ENCODE assay signal across 12 cellular contexts in genomic region chr1:90724926-90725325, GRCh38. TPM values are rescaled to one million over a fixed set of nuclear protein-coding genes. Genes with fewer than 3 reads are reported as not detected.
DNase-seq lines count a peak whose midpoint lies in the region; ATAC-seq and TF ChIP-seq lines count a peak whose summit lies in the region.
"Had no signal": no experiment of that assay in that cellular context is flagged by ENCODE, and none has a peak within 500 bp of the region (broad histone marks: within the 10 kb centered on the region; RNA-seq: fewer than 3 reads in every experiment).

No MANE protein-coding gene starts in this region.

- no peak for ATAC-seq in activated CD8-positive, alpha-beta T cell treated with anti-CD3 and anti-CD28 coated beads for 36 hours
- no peak for ATAC-seq in stimulated activated naive B cell treated with anti-CD40 and anti-IgM and Interleukin-4, amounts not matched to agents 10 μg/mL and 1 μg/mL and 100 μg/mL, for 72 hours (replicated peaks)
- ATAC-seq in HG02798 (IDR thresholded peaks at IDR 0.05; ENCODE audit: poor library complexity, unreplicated experiment): no peak

- POLR2A ChIA-PET in activated CD8-positive, alpha-beta T cell treated with anti-CD3 and anti-CD28 coated beads for 36 hours (lab: Charles Lee): no interaction called here

- H3K27ac Mint-ChIP-seq in activated naive CD8-positive, alpha-beta T cell: no peak overlapping the region
- no peak overlapping the region for H3K27ac Mint-ChIP-seq in activated naive CD8-positive, alpha-beta T cell treated with anti-CD3 and anti-CD28 coated beads for 36 hours
- H3K27ac Mint-ChIP-seq in activated CD8-positive, alpha-beta T cell treated with anti-CD3 and anti-CD28 coated beads for 36 hours: no peak overlapping the region
- no peak overlapping the region for H3K27ac Mint-ChIP-seq in immature natural killer cell
- H3K27ac Mint-ChIP-seq in stimulated activated naive B cell treated with anti-CD40 and anti-IgM and Interleukin-4, amounts not matched to agents 10 μg/mL and 1 μg/mL and 100 μg/mL, for 72 hours: peak overlapping the region; percentile 96
- no peak overlapping the region for H3K27ac Mint-ChIP-seq in Calu3 (ENCODE audit: unreplicated experiment)
- H3K27ac Mint-ChIP-seq: activated B cell treated with CpG ODN at 0.5 μM for 24 hours had no signal

- peaks cover 13% of the 10 kb centered on the region for H3K36me3 Mint-ChIP-seq in activated naive CD8-positive, alpha-beta T cell
- H3K36me3 Mint-ChIP-seq in activated naive CD8-positive, alpha-beta T cell treated with anti-CD3 and anti-CD28 coated beads for 36 hours: peaks cover 25% of the 10 kb centered on the region
- H3K36me3 Mint-ChIP-seq in activated CD8-positive, alpha-beta T cell treated with anti-CD3 and anti-CD28 coated beads for 36 hours (ENCODE audit: low read depth): peaks cover 16% of the 10 kb centered on the region
- H3K36me3 Mint-ChIP-seq in immature natural killer cell (peaks cover 0 to 5% (median 0%) of the 10 kb centered on the region in 3 donors), Calu3 (ENCODE audit: insufficient read depth, unreplicated experiment) (no peaks in the 10 kb centered on the region)
- H3K36me3 Mint-ChIP-seq in stimulated activated naive B cell treated with anti-CD40 and anti-IgM and Interleukin-4, amounts not matched to agents 10 μg/mL and 1 μg/mL and 100 μg/mL, for 72 hours: peaks cover 17 to 24% of the 10 kb centered on the region in 2 donors

- H3K27me3 Mint-ChIP-seq in activated naive CD8-positive, alpha-beta T cell: peaks cover 74% of the 10 kb centered on the region
- peaks cover 100% of the 10 kb centered on the region for H3K27me3 Mint-ChIP-seq in activated naive CD8-positive, alpha-beta T cell treated with anti-CD3 and anti-CD28 coated beads for 36 hours
- H3K27me3 Mint-ChIP-seq in activated CD8-positive, alpha-beta T cell treated with anti-CD3 and anti-CD28 coated beads for 36 hours: peaks cover 95% of the 10 kb centered on the region
- H3K27me3 Mint-ChIP-seq in immature natural killer cell (ENCODE audit: low read depth in 3 of 3): peaks cover 63 to 86% (median 78%) of the 10 kb centered on the region in 3 donors
- peaks cover 88 to 98% of the 10 kb centered on the region in 2 donors for H3K27me3 Mint-ChIP-seq in stimulated activated naive B cell treated with anti-CD40 and anti-IgM and Interleukin-4, amounts not matched to agents 10 μg/mL and 1 μg/mL and 100 μg/mL, for 72 hours
- peaks cover 26% of the 10 kb centered on the region for H3K27me3 Mint-ChIP-seq in Calu3 (ENCODE audit: unreplicated experiment)

- peak overlapping the region; percentile 86 for H3K4me3 Mint-ChIP-seq in activated naive CD8-positive, alpha-beta T cell
- no peak overlapping the region for H3K4me3 Mint-ChIP-seq in activated naive CD8-positive, alpha-beta T cell treated with anti-CD3 and anti-CD28 coated beads for 36 hours
- peak overlapping the region; percentile 48 for H3K4me3 Mint-ChIP-seq in activated CD8-positive, alpha-beta T cell treated with anti-CD3 and anti-CD28 coated beads for 36 hours
- peak overlapping the region; percentile 64 to 85 (median 66) for H3K4me3 Mint-ChIP-seq in immature natural killer cell
- H3K4me3 Mint-ChIP-seq in stimulated activated naive B cell treated with anti-CD40 and anti-IgM and Interleukin-4, amounts not matched to agents 10 μg/mL and 1 μg/mL and 100 μg/mL, for 72 hours: peak overlapping the region; percentile 58 to 69
- no peak overlapping the region for H3K4me3 Mint-ChIP-seq in Calu3 (ENCODE audit: low read depth, unreplicated experiment)
- H3K4me3 Mint-ChIP-seq: activated B cell treated with CpG ODN at 0.5 μM for 24 hours had no signal

- no peak for DNase-seq in activated naive CD8-positive, alpha-beta T cell treated with anti-CD3 and anti-CD28 coated beads for 36 hours
- no peak for DNase-seq in activated CD8-positive, alpha-beta T cell treated with anti-CD3 and anti-CD28 coated beads for 36 hours
- no peak for DNase-seq in immature natural killer cell
- no peak for DNase-seq in stimulated activated naive B cell treated with anti-CD40 and anti-IgM and Interleukin-4, amounts not matched to agents 10 μg/mL and 1 μg/mL and 100 μg/mL, for 72 hours
- no peak for DNase-seq in Calu3
- no peak for DNase-seq in DMS53 treated with DMSO at 0.1 percent for 48 hours (lab: John Stamatoyannopoulos, UW; ENCODE audit: unreplicated experiment)
- DNase-seq: activated B cell treated with CpG ODN at 0.5 μM for 24 hours, NCI-H2171 had no signal

- BruUV-seq in Calu3 (replicated peaks; lab: Mats Ljungman, UMichigan): no TSS peak

- peaks cover 66% of the 10 kb centered on the region for H3K4me1 Mint-ChIP-seq in activated naive CD8-positive, alpha-beta T cell (ENCODE audit: low read depth)
- peaks cover 44% of the 10 kb centered on the region for H3K4me1 Mint-ChIP-seq in activated naive CD8-positive, alpha-beta T cell treated with anti-CD3 and anti-CD28 coated beads for 36 hours
- H3K4me1 Mint-ChIP-seq in activated CD8-positive, alpha-beta T cell treated with anti-CD3 and anti-CD28 coated beads for 36 hours (ENCODE audit: low read depth): peaks cover 56% of the 10 kb centered on the region
- H3K4me1 Mint-ChIP-seq in immature natural killer cell: peaks cover 52 to 77% of the 10 kb centered on the region in 2 donors
- peaks cover 35 to 50% of the 10 kb centered on the region in 2 donors for H3K4me1 Mint-ChIP-seq in stimulated activated naive B cell treated with anti-CD40 and anti-IgM and Interleukin-4, amounts not matched to agents 10 μg/mL and 1 μg/mL and 100 μg/mL, for 72 hours
- no peaks in the 10 kb centered on the region for H3K4me1 Mint-ChIP-seq in Calu3 (ENCODE audit: low read depth, unreplicated experiment)

- intact Hi-C loops in activated CD8-positive, alpha-beta T cell treated with anti-CD3 and anti-CD28 coated beads for 36 hours (cut with micrococcal nuclease): loop anchor here (5.0 to 10.0 kb wide), 3 partner anchors 112 to 440 kb away; no protein-coding TSS in a partner anchor
- intact Hi-C loops in Calu3 (cut with micrococcal nuclease; ENCODE audit: unreplicated experiment): no loop called here

- peaks cover 18% of the 10 kb centered on the region for H3K9me3 Mint-ChIP-seq in activated naive CD8-positive, alpha-beta T cell (ENCODE audit: low read depth)
- H3K9me3 Mint-ChIP-seq in activated naive CD8-positive, alpha-beta T cell treated with anti-CD3 and anti-CD28 coated beads for 36 hours: peaks cover 16% of the 10 kb centered on the region
- H3K9me3 Mint-ChIP-seq in activated CD8-positive, alpha-beta T cell treated with anti-CD3 and anti-CD28 coated beads for 36 hours: peaks cover 10% of the 10 kb centered on the region
- peaks cover 0 to 38% (median 7%) of the 10 kb centered on the region in 6 donors for H3K9me3 Mint-ChIP-seq in immature natural killer cell
- H3K9me3 Mint-ChIP-seq in stimulated activated naive B cell treated with anti-CD40 and anti-IgM and Interleukin-4, amounts not matched to agents 10 μg/mL and 1 μg/mL and 100 μg/mL, for 72 hours: peaks cover 3 to 17% of the 10 kb centered on the region in 2 donors
- H3K9me3 Mint-ChIP-seq in Calu3 (ENCODE audit: low read depth, unreplicated experiment): no peaks in the 10 kb centered on the region

- CTCF ChIA-PET in activated CD8-positive, alpha-beta T cell treated with anti-CD3 and anti-CD28 coated beads for 36 hours (lab: Charles Lee): interaction anchor here (1.1 to 3.5 kb wide), 3 partner anchors 11 to 440 kb away, joined by 3 to 12 read pairs (median 4); no protein-coding TSS in a partner anchor
- CTCF ChIA-PET in Calu3 (lab: Charles Lee): no interaction called here

- no peak for TF ChIP-seq CTCF in activated CD8-positive, alpha-beta T cell treated with anti-CD3 and anti-CD28 coated beads for 36 hours (IDR thresholded peaks at IDR 0.05)
- TF ChIP-seq CTCF in Calu3 (IDR thresholded peaks at IDR 0.05; ENCODE audit: unreplicated experiment): no peak

RNA-seq across cellular contexts. Expression of gene BARHL2, which starts 7.8 kb away (rescaled TPM):
- total RNA-seq in activated naive CD8-positive, alpha-beta T cell treated with anti-CD3 and anti-CD28 coated beads for 36 hours: not detected
- not detected for total RNA-seq in activated CD8-positive, alpha-beta T cell treated with anti-CD3 and anti-CD28 coated beads for 36 hours
- not detected for polyA plus RNA-seq in immature natural killer cell
- total RNA-seq in Calu3 (2022): not detected in 2 replicates
- total RNA-seq: activated B cell treated with CpG ODN at 0.5 μM for 24 hours, posterior vena cava had no signal
- polyA plus RNA-seq: BJ had no signal

Comparison
In these comparisons a context has a peak if more than half of its experiments do, and no peak if none do; other contexts are left out.
1. H3K4me3 Mint-ChIP-seq: peak in activated naive CD8-positive, alpha-beta T cell (single experiment), activated CD8-positive, alpha-beta T cell treated with anti-CD3 and anti-CD28 coated beads for 36 hours (single experiment), immature natural killer cell (5 of 5) and stimulated activated naive B cell treated with anti-CD40 and anti-IgM and Interleukin-4, amounts not matched to agents 10 μg/mL and 1 μg/mL and 100 μg/mL, for 72 hours (2 of 2); none in activated naive CD8-positive, alpha-beta T cell treated with anti-CD3 and anti-CD28 coated beads for 36 hours (single experiment) and Calu3 (single experiment).